20 cellular contexts compared by ENCODE assay signal in genomic region chr12:28156362-28156761, GRCh38. TPM values are rescaled to one million over a fixed set of nuclear protein-coding genes. Genes with fewer than 3 reads are reported as not detected.
DNase-seq lines count a peak whose midpoint lies in the region; ATAC-seq lines count a peak whose summit lies in the region.
"Had no signal": no experiment of that assay in that cellular context is flagged by ENCODE, and none has a peak within 500 bp of the region (broad histone marks: within the 10 kb centered on the region; RNA-seq: fewer than 3 reads in every experiment).

No MANE protein-coding gene starts in this region.

- peak; percentile 59 for ATAC-seq in effector memory CD8-positive, alpha-beta T cell (replicated peaks)
- ATAC-seq: GM12878 had no signal

- H3K4me1 ChIP-seq in BLaER1 (peaks cover 43% of the 10 kb centered on the region), GM23248 (ENCODE audit: insufficient read depth) (no peaks in the 10 kb centered on the region)
- H3K4me1 ChIP-seq: Caco-2 had no signal

- DNase-seq in GM23248 (no peak), SK-N-MC (ENCODE audit: low read depth, low spot score) (no peak), posterior vena cava (ENCODE audit: low spot score) (no peak), SHP77 (lab: John Stamatoyannopoulos, UW) (no peak), COLO829 (ENCODE audit: low spot score) (no peak), SKM-1 treated with dmso at 0.1 percent for 144 hours (lab: John Stamatoyannopoulos, UW; ENCODE audit: unreplicated experiment) (no peak)
- DNase-seq in effector memory CD8-positive, alpha-beta T cell = no peak
- DNase-seq: C1 segment of cervical spinal cord; Caco-2; CD4-positive, alpha-beta memory T cell; DMS153; DND-41; EL; GDM1; H7; HCEC 1CT had no signal

- H3K4me3 Mint-ChIP-seq in effector memory CD8-positive, alpha-beta T cell = peak overlapping the region in 1 of 2 donors; percentile 19
- H3K4me3 Mint-ChIP-seq: B cell; CD4-positive, alpha-beta memory T cell had no signal

- 85 to 88% methylated on average over 1 of the region's 1 CpG for WGBS in GM23248 (ENCODE audit: low coverage in 1 of 2, low lambda C conversion rate in 2 of 2, missing lambda C conversion rate in 2 of 2), 2 experiments

- intact Hi-C loops in posterior vena cava (cut with DNase I) = no loop called here

- H3K27ac ChIP-seq in BLaER1 = peak overlapping the region; percentile 77
- H3K27ac ChIP-seq in GM23248 = no peak overlapping the region
- peak overlapping the region; percentile 89 for H3K27ac ChIP-seq in SK-N-MC
- H3K27ac ChIP-seq: 22Rv1 had no signal

- H3K27me3 ChIP-seq in BLaER1 (no peaks in the 10 kb centered on the region), GM23248 (replicated peaks; ENCODE audit: insufficient read depth) (no peaks in the 10 kb centered on the region)

- in situ Hi-C loops in GM23248 (cut with MboI) = loop anchor here (25.0 kb wide), 1 partner anchor 169 kb away; no protein-coding TSS in a partner anchor

- H3K27ac Mint-ChIP-seq in effector memory CD8-positive, alpha-beta T cell = no peak overlapping the region
- H3K27ac Mint-ChIP-seq: B cell had no signal

- no peaks in the 10 kb centered on the region for H3K4me1 Mint-ChIP-seq in effector memory CD8-positive, alpha-beta T cell (ENCODE audit: low read depth in 2 of 2)
- H3K4me1 Mint-ChIP-seq: B cell had no signal

- peak overlapping the region; percentile 65; the same call in 1 of the 2 replicates for H3K9ac ChIP-seq in BLaER1
- H3K9ac ChIP-seq in GM23248 = no peak overlapping the region
- peak overlapping the region; percentile 4 for H3K9ac ChIP-seq in SK-N-MC (ENCODE audit: insufficient read length)

- no peaks in the 10 kb centered on the region for H3K36me3 Mint-ChIP-seq in effector memory CD8-positive, alpha-beta T cell (ENCODE audit: insufficient read depth)

- H3K9me2 ChIP-seq in GM23248 (ENCODE audit: insufficient read depth) = no peaks in the 10 kb centered on the region

- H3F3A ChIP-seq in GM23248 (ENCODE audit: insufficient read depth) = no peaks in the 10 kb centered on the region

- H3K4me3 ChIP-seq in BLaER1 = no peak overlapping the region; the same call in 1 of the 2 replicates
- no peak overlapping the region for H3K4me3 ChIP-seq in GM23248
- H3K4me3 ChIP-seq in SK-N-MC = peak overlapping the region; percentile 40
- H3K4me3 ChIP-seq: GM12878 had no signal

- peaks cover 12% of the 10 kb centered on the region for H3K9me3 ChIP-seq in BLaER1
- H3K9me3 ChIP-seq in GM23248 (ENCODE audit: low read depth) = no peaks in the 10 kb centered on the region
- no peaks in the 10 kb centered on the region for H3K9me3 ChIP-seq in SK-N-MC (ENCODE audit: low read depth, low read length)
- H3K9me3 ChIP-seq: Caco-2 had no signal

- peak overlapping the region; percentile 80 for H3K4me2 ChIP-seq in BLaER1
- H3K4me2 ChIP-seq in GM23248 (ENCODE audit: unreplicated experiment) = no peak overlapping the region

- H2AFZ ChIP-seq in GM23248 = peak overlapping the region; percentile 17; the same call in 1 of the 2 replicates

- H3K36me3 ChIP-seq in BLaER1 (no peaks in the 10 kb centered on the region), GM23248 (ENCODE audit: low read depth) (no peaks in the 10 kb centered on the region), SK-N-MC (ENCODE audit: insufficient read depth, low read length) (no peaks in the 10 kb centered on the region)

- no peaks in the 10 kb centered on the region for H3K9me3 Mint-ChIP-seq in effector memory CD8-positive, alpha-beta T cell

- H3K27me3 Mint-ChIP-seq in effector memory CD8-positive, alpha-beta T cell = peaks cover 6 to 8% of the 10 kb centered on the region in 2 donors

- H3K79me2 ChIP-seq in GM23248 (ENCODE audit: insufficient read depth) = no peaks in the 10 kb centered on the region

- H4K20me1 ChIP-seq in BLaER1 (no peaks in the 10 kb centered on the region), GM23248 (ENCODE audit: insufficient read depth) (no peaks in the 10 kb centered on the region)

RNA-seq across cellular contexts. Expression of gene CCDC91, which starts 33.9 kb away (rescaled TPM):
- 15.3 and 17.2 TPM in 2 replicates for total RNA-seq in GM23248 (2014; rRNA removed; shearing (Covaris generic))
- polyA plus RNA-seq in GM23248 (2016; fragmentation: Nextera tagmentation; extraction: Ambion mirVana) = 31.0 and 31.5 TPM in 2 replicates
- 10 to 100 TPM; 37.9 to 40.7 TPM for total RNA-seq in posterior vena cava
